In genomic region chr17:77957869-77958715, GRCh38 we compare ENCODE assay signal across 9 cellular contexts.
DNase-seq lines count a peak whose midpoint lies in the region; ATAC-seq and TF ChIP-seq lines count a peak whose summit lies in the region.
"Had no signal": no experiment of that assay in that cellular context is flagged by ENCODE, and none has a peak within 500 bp of the region (broad histone marks: within the 10 kb centered on the region; RNA-seq: fewer than 3 reads in every experiment).

TNRC6C (plus strand) TSS chr17:77958703; CDS start chr17:78004207, 45,504 bp downstream.

- H3K4me3 ChIP-seq in AG09309 (ENCODE audit: control insufficient read depth, low read depth, low read length), result peak within 1 kb of the TSS; percentile 72
- H3K4me3 ChIP-seq: PC-9 had no signal

- H3K27me3 Mint-ChIP-seq in central memory CD8-positive, alpha-beta T cell, result peaks cover 8% of the 10 kb centered on the region

- H3K27ac Mint-ChIP-seq in central memory CD8-positive, alpha-beta T cell (ENCODE audit: low read depth), result peak within 1 kb of the TSS; percentile 94

- DNase-seq in AG09309 (ENCODE audit: low read depth) (peak; percentile 94), NCI-H345 treated with DMSO at 0.1 percent for 48 hours (lab: John Stamatoyannopoulos, UW; ENCODE audit: unreplicated experiment) (peak; percentile 99), iris pigment epithelial cell (ENCODE audit: low read depth) (peak; percentile 99)
- peak; percentile 98 to 100 for DNase-seq in central memory CD8-positive, alpha-beta T cell (ENCODE audit: low spot score in 2 of 2)
- DNase-seq in stimulated activated CD4-positive, alpha-beta T cell treated with anti-CD3 and anti-CD28 coated beads, Interleukin-12 subunit alpha, Interleukin-12 subunit beta, amount 100 ng/mL, for 24 hours (ENCODE audit: low read depth in 2 of 2), result peak; percentile 99 to 100

- H3K4me1 Mint-ChIP-seq in central memory CD8-positive, alpha-beta T cell, result peaks cover 39% of the 10 kb centered on the region

- TF ChIP-seq CTCF in AG09309 (IDR thresholded peaks at IDR 0.05; ENCODE audit: control insufficient read depth, insufficient read depth, low read depth, low read length, missing control alignments), result no peak

- H3K4me3 Mint-ChIP-seq in central memory CD8-positive, alpha-beta T cell, result peak within 1 kb of the TSS; percentile 97

- H3K36me3 Mint-ChIP-seq in central memory CD8-positive, alpha-beta T cell (ENCODE audit: insufficient read depth), result peaks cover 26% of the 10 kb centered on the region

- TF ChIP-seq POLR2A in GM18951 (IDR thresholded peaks at IDR 0.05; ENCODE audit: extremely low read depth, insufficient read depth, insufficient read length), result peak; percentile 100

- in situ Hi-C loops in GM18951 (cut with MboI; ENCODE audit: low sequenced_read_pairs, unreplicated experiment), result no loop called here

- ATAC-seq in HG03196 (IDR thresholded peaks at IDR 0.05; ENCODE audit: unreplicated experiment), result peak; percentile 85
- ATAC-seq in activated CD4-positive, CD25-positive, alpha-beta regulatory T cell treated with anti-CD3 and anti-CD28 coated beads, Interleukin-2, amount 50 U/mL, for 24 hours, result peak; percentile 93 to 94
- peak; percentile 89 for ATAC-seq in central memory CD8-positive, alpha-beta T cell (replicated peaks; ENCODE audit: extremely low read depth, poor library complexity, severe bottlenecking)

- H3K9me3 Mint-ChIP-seq in central memory CD8-positive, alpha-beta T cell, result no peaks in the 10 kb centered on the region

Comparison
In these comparisons a context has a peak if more than half of its experiments do, and no peak if none do; other contexts are left out.
1. Peak in every context shown above with its lines: DNase-seq, ATAC-seq and H3K4me3 ChIP-seq.